In the genomic region with DNA sequence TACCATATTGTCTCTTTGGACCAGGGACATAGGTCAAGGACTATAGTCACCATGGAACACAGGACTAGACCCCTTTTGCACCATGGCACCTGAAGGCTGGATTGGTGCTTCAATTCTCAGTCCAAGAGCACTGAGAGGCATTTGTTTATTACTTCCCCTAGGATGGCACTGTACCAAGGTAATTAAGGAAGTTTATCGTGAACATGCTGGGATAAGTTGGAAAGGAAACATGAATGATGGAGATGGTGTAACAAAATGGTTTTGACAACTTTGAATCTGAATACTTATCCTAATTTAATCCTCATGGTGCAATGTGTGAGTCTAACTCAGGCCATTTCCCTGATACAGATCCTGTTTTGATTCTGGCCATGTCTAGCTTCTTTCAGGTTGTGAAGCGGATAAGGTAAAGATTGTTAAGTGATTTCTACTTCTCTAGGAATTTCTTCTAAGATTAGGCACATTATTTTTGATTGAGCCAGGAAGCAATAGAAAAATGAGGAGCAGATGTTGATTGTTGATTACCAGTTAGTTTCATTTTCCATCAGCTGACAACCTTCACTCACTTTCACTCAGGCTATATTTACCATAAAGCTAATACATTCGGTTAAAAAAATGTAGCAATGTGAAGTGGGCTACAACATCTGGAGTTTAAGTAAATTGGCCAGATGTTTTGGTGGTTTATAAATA, we compare ENCODE assay signal across 19 cellular contexts. TPM values are rescaled to one million over a fixed set of nuclear protein-coding genes. Genes with fewer than 3 reads are reported as not detected.
DNase-seq lines count a peak whose midpoint lies in the region; ATAC-seq and TF ChIP-seq lines count a peak whose summit lies in the region.
"Had no signal": no experiment of that assay in that cellular context is flagged by ENCODE, and none has a peak within 500 bp of the region (broad histone marks: within the 10 kb centered on the region; RNA-seq: fewer than 3 reads in every experiment).

No MANE protein-coding gene starts in this region.

- in situ Hi-C loops in IMR-90 (cut with MboI; ENCODE audit: low sequenced_read_pairs): no loop called here

- H3K27me3 ChIP-seq in BLaER1 (no peaks in the 10 kb centered on the region), IMR-90 (ENCODE audit: control insufficient read depth, insufficient read depth, low read length) (no peaks in the 10 kb centered on the region), upper lobe of left lung (no peaks in the 10 kb centered on the region), H7 (ENCODE audit: control insufficient read depth, insufficient read depth, low read length) (no peaks in the 10 kb centered on the region)
- H3K27me3 ChIP-seq: ascending aorta, testis had no signal

- H3K27ac ChIP-seq in BLaER1: peak overlapping the region; percentile 70
- H3K27ac ChIP-seq in IMR-90 (ENCODE audit: insufficient read depth, low read length): no peak overlapping the region
- peak overlapping the region in 1 of 4 donors; percentile 22 for H3K27ac ChIP-seq in upper lobe of left lung
- H3K27ac ChIP-seq: ascending aorta, testis had no signal

- POLR2A ChIA-PET in IMR-90 (lab: Charles Lee; ENCODE audit: unreplicated experiment): no interaction called here

- no peaks in the 10 kb centered on the region for H3K4me1 Mint-ChIP-seq in HFFc6 (ENCODE audit: low read depth)

- TF ChIP-seq CTCF in IMR-90 (conservative IDR thresholded peaks at IDR 0.05; ENCODE audit: low read depth, low read length) (no peak), upper lobe of left lung (IDR thresholded peaks at IDR 0.05) (no peak), HFFc6 (IDR thresholded peaks at IDR 0.05) (no peak)

- H3K4me3 Mint-ChIP-seq in HFFc6: no peak overlapping the region
- H3K4me3 Mint-ChIP-seq: activated CD4-positive, alpha-beta T cell treated with anti-CD3 and anti-CD28 coated beads, Interleukin-2, amount 10 ng/mL, durations not matched to agents 24 days and 14 days; natural killer cell treated with Interleukin-12 subunit alpha and Interleukin-12 subunit beta and Interleukin-15 and Interleukin-18, amount 100 ng/mL, for 72 hours had no signal

- intact Hi-C loops in IMR-90 (cut with micrococcal nuclease): no loop called here

- H4K8ac ChIP-seq in IMR-90 (ENCODE audit: low read depth in 2 of 2, low read length in 2 of 2): no peak overlapping the region

- H2BK5ac ChIP-seq in IMR-90 (ENCODE audit: low read depth, low read length, poor library complexity, severe bottlenecking): no peak overlapping the region

- H3K4me3 ChIP-seq in BLaER1 (no peak overlapping the region), IMR-90 (ENCODE audit: insufficient read depth, low read depth, low read length) (no peak overlapping the region), upper lobe of left lung (no peak overlapping the region), H7 (ENCODE audit: insufficient read depth, low read depth, low read length) (no peak overlapping the region)
- H3K4me3 ChIP-seq: ascending aorta, smooth muscle cell, testis had no signal

- no peak overlapping the region for H2AK9ac ChIP-seq in IMR-90 (replicated peaks; ENCODE audit: low read depth, low read length, poor library complexity)

- H4K91ac ChIP-seq in IMR-90 (ENCODE audit: insufficient read depth, low read depth, low read length): no peak overlapping the region

- H3K56ac ChIP-seq in IMR-90 (ENCODE audit: extremely low read depth, insufficient read depth, low read length): no peak overlapping the region

- CTCF ChIA-PET in IMR-90 (lab: Yijun Ruan, JAX): no interaction called here

- dilution Hi-C loops in IMR-90 (cut with HindIII; ENCODE audit: low sequenced_read_pairs, unreplicated experiment): no loop called here

- no peaks in the 10 kb centered on the region for H3K36me3 Mint-ChIP-seq in HFFc6 (ENCODE audit: low read depth)
- H3K36me3 Mint-ChIP-seq: natural killer cell treated with Interleukin-12 subunit alpha and Interleukin-12 subunit beta and Interleukin-15 and Interleukin-18, amount 100 ng/mL, for 72 hours had no signal

- H3K4me1 ChIP-seq in BLaER1 (peaks cover 21% of the 10 kb centered on the region), IMR-90 (ENCODE audit: control insufficient read depth, insufficient read depth, low read length) (peaks cover 2% of the 10 kb centered on the region; the same call in 1 of the 2 replicates), upper lobe of left lung (peaks cover 0 to 8% (median 3%) of the 10 kb centered on the region in 4 donors)
- H3K4me1 ChIP-seq: ascending aorta, testis had no signal

- no peak for TF ChIP-seq EP300 in upper lobe of left lung (IDR thresholded peaks at IDR 0.05)

- H4K20me1 ChIP-seq in BLaER1 (no peaks in the 10 kb centered on the region), IMR-90 (ENCODE audit: insufficient read depth, low read length) (no peaks in the 10 kb centered on the region)

- no peaks in the 10 kb centered on the region for H3K9me1 ChIP-seq in IMR-90 (ENCODE audit: insufficient read depth, low read length)

- H3K4ac ChIP-seq in IMR-90 (ENCODE audit: low read depth, low read length): no peak overlapping the region

- H2BK20ac ChIP-seq in IMR-90 (ENCODE audit: low read depth, low read length): no peak overlapping the region

- H2BK120ac ChIP-seq in IMR-90 (ENCODE audit: low read depth, low read length): no peak overlapping the region

- DNase-seq in IMR-90: no peak
- DNase-seq in RPMI8226: peak; percentile 20
- DNase-seq in left lobe of liver (ENCODE audit: low spot score): no peak
- DNase-seq in upper lobe of left lung: no peak
- no peak for DNase-seq in NCI-H526 treated with DMSO at 0.1 percent for 48 hours (lab: John Stamatoyannopoulos, UW)
- no peak for DNase-seq in H7
- no peak for DNase-seq in HFFc6
- DNase-seq: activated CD4-positive, alpha-beta T cell treated with anti-CD3 and anti-CD28 coated beads, Interleukin-2, amount 10 ng/mL, durations not matched to agents 24 days and 14 days; DMS153; NCI-H187 treated with DMSO at 0.1 percent for 48 hours; NCI-H524; SK-N-SH; testis had no signal

- H3K23ac ChIP-seq in IMR-90 (ENCODE audit: low read depth, low read length): no peak overlapping the region

- no peak overlapping the region; the same call in 1 of the 2 replicates for H4K5ac ChIP-seq in IMR-90 (ENCODE audit: low read depth, low read length)

- no peak for ATAC-seq in IMR-90 (ENCODE audit: low read depth)
- ATAC-seq in left lobe of liver: peak; percentile 59
- no peak for ATAC-seq in upper lobe of left lung (ENCODE audit: low FRiP score in 2 of 2)
- ATAC-seq: HCT116; natural killer cell treated with Interleukin-12 subunit alpha and Interleukin-12 subunit beta and Interleukin-15 and Interleukin-18, amount 100 ng/mL, for 72 hours had no signal

- H2AK5ac ChIP-seq in IMR-90 (ENCODE audit: low read depth, low read length): peak overlapping the region; percentile 31; the same call in 1 of the 2 replicates

- no peak overlapping the region for H3K27ac Mint-ChIP-seq in HFFc6
- H3K27ac Mint-ChIP-seq: activated CD4-positive, alpha-beta T cell treated with anti-CD3 and anti-CD28 coated beads, Interleukin-2, amount 10 ng/mL, durations not matched to agents 24 days and 14 days; natural killer cell treated with Interleukin-12 subunit alpha and Interleukin-12 subunit beta and Interleukin-15 and Interleukin-18, amount 100 ng/mL, for 72 hours; progenitor cell of endocrine pancreas had no signal

- no peak overlapping the region for H2AFZ ChIP-seq in IMR-90 (replicated peaks; ENCODE audit: low read length, poor library complexity)

- H3K4me2 ChIP-seq in BLaER1 (peak overlapping the region; percentile 73), IMR-90 (ENCODE audit: low read depth, low read length) (peak overlapping the region; percentile 79)
- H3K4me2 ChIP-seq: SK-N-SH, smooth muscle cell had no signal

- TF ChIP-seq POLR2A in IMR-90 (IDR thresholded peaks at IDR 0.05; ENCODE audit: low read depth, low read length): no peak
- TF ChIP-seq POLR2A in upper lobe of left lung (IDR thresholded peaks at IDR 0.05): no peak

- no TSS peak for BruUV-seq in IMR-90 (replicated peaks; lab: Mats Ljungman, UMichigan)

- H3K9me3 ChIP-seq in BLaER1 (no peaks in the 10 kb centered on the region), IMR-90 (ENCODE audit: control insufficient read depth, insufficient read depth, low read length) (no peaks in the 10 kb centered on the region), upper lobe of left lung (no peaks in the 10 kb centered on the region)
- H3K9me3 ChIP-seq: ascending aorta, SK-N-SH, testis had no signal

- WGBS in IMR-90 (ENCODE audit: extremely low coverage in 2 of 2, insufficient read length in 1 of 2), 2 experiments: no CpG with 5 or more reads among the region's 3 CpGs
- WGBS in upper lobe of left lung, 2 donors: 29 to 32% methylated on average over 3 of the region's 3 CpGs

- H3K9ac ChIP-seq in BLaER1: no peak overlapping the region; the same call in 1 of the 2 replicates
- H3K9ac ChIP-seq in IMR-90 (ENCODE audit: low read depth, low read length): no peak overlapping the region
- H3K9ac ChIP-seq: SK-N-SH had no signal

- no peaks in the 10 kb centered on the region for H3K79me1 ChIP-seq in IMR-90 (ENCODE audit: low read depth in 1 of 2, low read length in 2 of 2)

- no peak for TF ChIP-seq RAD21 in IMR-90 (IDR thresholded peaks at IDR 0.05; ENCODE audit: low read length)

- no peaks in the 10 kb centered on the region; the same call in 1 of the 2 replicates for H3K27me3 Mint-ChIP-seq in HFFc6 (ENCODE audit: insufficient read depth)

- no peak overlapping the region for H3K14ac ChIP-seq in IMR-90 (replicated peaks; ENCODE audit: low read depth, low read length)

- no peak overlapping the region for H3K18ac ChIP-seq in IMR-90 (ENCODE audit: low read depth, low read length)

- peaks cover 27% of the 10 kb centered on the region for H3K9me3 Mint-ChIP-seq in HFFc6
- H3K9me3 Mint-ChIP-seq: activated CD4-positive, alpha-beta T cell treated with anti-CD3 and anti-CD28 coated beads, Interleukin-2, amount 10 ng/mL, durations not matched to agents 24 days and 14 days; natural killer cell treated with Interleukin-12 subunit alpha and Interleukin-12 subunit beta and Interleukin-15 and Interleukin-18, amount 100 ng/mL, for 72 hours had no signal

- H2BK15ac ChIP-seq in IMR-90 (ENCODE audit: low read depth, low read length): no peak overlapping the region

- H3K36me3 ChIP-seq in BLaER1: no peaks in the 10 kb centered on the region
- H3K36me3 ChIP-seq in IMR-90 (ENCODE audit: control insufficient read depth, insufficient read depth, low read length): no peaks in the 10 kb centered on the region
- no peaks in the 10 kb centered on the region for H3K36me3 ChIP-seq in upper lobe of left lung
- H3K36me3 ChIP-seq in H7 (replicated peaks; ENCODE audit: control insufficient read depth, insufficient read depth, low read length): no peaks in the 10 kb centered on the region
- H3K36me3 ChIP-seq: ascending aorta had no signal

TF ChIP-seq in IMR-90, 13 proteins besides CTCF, POLR2A, EP300 and RAD21 (continues in another document):
- no peak for TF ChIP-seq NFE2L2 (IDR thresholded peaks at IDR 0.05; ENCODE audit: low read depth, low read length)

RNA-seq across cellular contexts. Expression of a gene that starts 37.3 kb away (rescaled TPM):
- total RNA-seq in IMR-90 (2012; rRNA removed) (11.9 and 13.4 TPM in 2 replicates), left lobe of liver (3.0 TPM), upper lobe of left lung (10 to 100 TPM; 23.3 to 51.3 (median 34.2) TPM)
- polyA plus RNA-seq in IMR-90 (2012; rRNA removed): 6.2 and 7.1 TPM in 2 replicates
- polyA plus RNA-seq in IMR-90 (2012; cell fraction: cytosol; rRNA removed): 3.5 and 6.2 TPM in 2 replicates
- 12.0 and 22.7 TPM in 2 replicates for polyA plus RNA-seq in IMR-90 (2012; cell fraction: nucleus; rRNA removed; ENCODE audit: low replicate concordance)
- 43.4 and 45.6 TPM in 2 replicates for total RNA-seq in H7 (2014; rRNA removed; shearing (Covaris generic))
- under 1 TPM in 5 of 6 experiments, not detected in 1; 0.02 to 0.05 (median 0.02) TPM for total RNA-seq in HFFc6 (2021; fragmentation: NEBNext Ultra II Directional; extraction: Animal tissue kit (Norgen Biotek cat#: 25700))
